In the genomic region with DNA sequence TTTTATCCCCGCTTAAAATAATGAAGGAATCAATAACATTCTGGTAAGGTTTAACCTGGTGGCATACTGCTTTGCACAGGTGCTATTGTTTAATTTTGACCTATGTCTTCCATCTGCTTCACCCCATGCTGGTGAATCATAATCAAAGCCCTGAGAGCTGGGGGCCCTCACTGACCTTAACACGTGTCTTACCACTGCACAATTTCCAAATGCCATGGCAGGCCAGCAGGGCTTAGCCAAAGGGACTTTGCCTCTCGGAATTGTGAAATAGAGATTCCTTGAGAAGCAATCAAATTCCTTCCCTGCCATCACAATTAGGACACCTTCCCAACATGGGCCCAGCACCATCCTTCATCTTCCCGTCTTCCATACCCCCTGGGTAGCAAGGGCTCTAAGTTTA, we compare ENCODE assay signal across 21 cellular contexts.
DNase-seq lines count a peak whose midpoint lies in the region; ATAC-seq, FAIRE-seq and TF ChIP-seq lines count a peak whose summit lies in the region.
"Had no signal": no experiment of that assay in that cellular context is flagged by ENCODE, and none has a peak within 500 bp of the region (broad histone marks: within the 10 kb centered on the region; RNA-seq: fewer than 3 reads in every experiment).

No MANE protein-coding gene starts in this region.

- H3K27me3 ChIP-seq in pancreas: no peaks in the 10 kb centered on the region
- H3K27me3 ChIP-seq: BE2C had no signal

- no peak for FAIRE-seq in pancreas (lab: Jason Lieb, UNC)
- FAIRE-seq: D721Med, GM12892, H54, K562 had no signal

- DNase-seq in NCI-H2227 (lab: John Stamatoyannopoulos, UW; ENCODE audit: unreplicated experiment) (peak; percentile 8), NCI-H2227 treated with DMSO at 0.1 percent for 48 hours (lab: John Stamatoyannopoulos, UW) (no peak), EH (ENCODE audit: low read depth) (peak; percentile 23), epithelial cell of proximal tubule (ENCODE audit: low read depth) (peak; percentile 32), renal cortical epithelial cell (ENCODE audit: low read depth) (peak; percentile 36), pancreas (no peak)
- DNase-seq: 8988T; BE2C; C1 segment of cervical spinal cord; CD4-positive, CD25-positive, alpha-beta regulatory T cell; CD8-positive, alpha-beta memory T cell; COR-L47; GDM1; HCEC 1CT had no signal

- no peaks in the 10 kb centered on the region for H3K36me3 ChIP-seq in pancreas
- H3K36me3 ChIP-seq: BE2C had no signal

- ATAC-seq in HG02623 (IDR thresholded peaks at IDR 0.05; ENCODE audit: unreplicated experiment) (no peak), GM18498 (IDR thresholded peaks at IDR 0.05; ENCODE audit: unreplicated experiment) (no peak), pancreas (no peak)
- ATAC-seq: GM23338, K562 had no signal

- 74 to 86% methylated on average over 4 of the region's 4 CpGs for WGBS in pancreas, 2 donors

- H3K27ac ChIP-seq in pancreas: no peak overlapping the region

- TF ChIP-seq CTCF in epithelial cell of proximal tubule (conservative IDR thresholded peaks at IDR 0.05; ENCODE audit: low read depth, low read length) (no peak), pancreas (IDR thresholded peaks at IDR 0.05) (no peak)

- no peaks in the 10 kb centered on the region for H3K4me1 ChIP-seq in pancreas
- H3K4me1 ChIP-seq: BE2C had no signal

- H3K4me3 ChIP-seq in epithelial cell of proximal tubule (ENCODE audit: low read depth, low read length): no peak overlapping the region
- H3K4me3 ChIP-seq in pancreas: no peak overlapping the region
- H3K4me3 ChIP-seq: GM23338, K562 had no signal

- intact Hi-C loops in pancreas (cut with DNase I): no loop called here

- no peaks in the 10 kb centered on the region for H3K9me3 ChIP-seq in pancreas
- H3K9me3 ChIP-seq: BE2C had no signal

Comparison
In these comparisons a context has a peak if more than half of its experiments do, and no peak if none do; other contexts are left out.
1. DNase-seq: peak in NCI-H2227 (single experiment), EH (single experiment), epithelial cell of proximal tubule (single experiment) and renal cortical epithelial cell (single experiment); none in NCI-H2227 treated with DMSO at 0.1 percent for 48 hours (single experiment) and pancreas (0 of 6).